Comparison of ENCODE assay signal across 8 cellular contexts in the genomic region with DNA sequence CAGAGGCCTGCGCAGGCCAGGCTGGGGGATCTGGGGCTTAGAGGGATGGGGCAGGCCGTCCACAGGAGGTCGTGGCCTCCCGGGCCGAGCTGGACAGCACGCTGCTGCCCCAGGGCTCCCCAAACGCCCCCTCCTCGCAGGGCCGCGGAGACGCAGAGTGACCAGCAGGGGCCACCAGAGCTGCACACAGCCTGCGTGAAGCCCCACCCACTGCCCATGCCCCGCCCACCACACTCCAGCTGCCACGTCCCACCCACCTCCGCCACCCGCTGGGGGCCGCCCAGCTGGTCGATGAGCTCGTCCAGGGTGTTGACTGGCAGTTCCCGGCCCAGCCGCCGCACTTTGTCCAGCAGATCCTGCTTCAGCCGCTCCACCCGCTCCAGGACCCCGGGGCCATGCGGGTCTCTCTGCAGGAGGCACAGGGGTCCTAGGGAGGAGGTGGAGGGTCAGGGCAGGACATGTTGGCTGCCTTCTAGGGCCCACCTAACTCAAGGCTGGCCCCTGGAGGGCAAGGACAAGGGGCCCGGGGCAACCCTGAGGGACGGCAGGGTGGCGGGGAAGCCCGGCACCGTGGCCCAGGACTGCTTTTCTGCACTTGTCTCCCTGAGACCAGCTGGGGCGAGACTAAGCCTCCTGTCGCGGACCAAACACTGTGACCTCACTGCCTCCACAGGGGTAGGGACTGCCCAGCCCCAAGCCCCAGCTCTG. TPM values are rescaled to one million over a fixed set of nuclear protein-coding genes. Genes with fewer than 3 reads are reported as not detected.
DNase-seq lines count a peak whose midpoint lies in the region; ATAC-seq and TF ChIP-seq lines count a peak whose summit lies in the region.

No MANE protein-coding gene starts in this region.

- no peak overlapping the region for H3K4me2 ChIP-seq in Karpas-422 (ENCODE audit: low read depth, low read length, poor library complexity, severe bottlenecking)

- no peak overlapping the region for H3K4me3 ChIP-seq in Karpas-422 (ENCODE audit: low read length)

- H3K27me3 ChIP-seq in Karpas-422 (ENCODE audit: low read length), result no peaks in the 10 kb centered on the region
- no peaks in the 10 kb centered on the region for H3K27me3 ChIP-seq in foreskin keratinocyte

- no peak overlapping the region for H3K9ac ChIP-seq in Karpas-422 (ENCODE audit: low read length)

- H4K20me1 ChIP-seq in Karpas-422 (ENCODE audit: insufficient read depth, low read depth, low read length), result peaks cover 5% of the 10 kb centered on the region; the same call in 1 of the 2 replicates

- no peaks in the 10 kb centered on the region for H3K9me2 ChIP-seq in Karpas-422 (replicated peaks; ENCODE audit: insufficient read depth, low read length)

- no peaks in the 10 kb centered on the region for H3K36me3 ChIP-seq in Karpas-422 (ENCODE audit: insufficient read depth, low read length)

- H3K27ac ChIP-seq in Karpas-422 (ENCODE audit: low read length) (no peak overlapping the region), foreskin keratinocyte (no peak overlapping the region)

- TF ChIP-seq CTCF in GM12874 (IDR thresholded peaks at IDR 0.05; ENCODE audit: insufficient read depth, low read depth, low read length) (peak; percentile 90), foreskin keratinocyte (conservative IDR thresholded peaks at IDR 0.05) (peak; percentile 85)

- no peak overlapping the region for H2AFZ ChIP-seq in Karpas-422 (ENCODE audit: low read length)

- ATAC-seq in foreskin keratinocyte (peak; percentile 56), GM18520 (IDR thresholded peaks at IDR 0.05; ENCODE audit: unreplicated experiment) (no peak)

- H3K9me3 ChIP-seq in Karpas-422 (ENCODE audit: low read length), result no peaks in the 10 kb centered on the region

- H3K4me1 ChIP-seq in Karpas-422 (ENCODE audit: low read length) (peaks cover 3% of the 10 kb centered on the region; the same call in 1 of the 2 replicates), foreskin keratinocyte (no peaks in the 10 kb centered on the region)

- no peaks in the 10 kb centered on the region for H3K79me2 ChIP-seq in Karpas-422 (ENCODE audit: low read length)

- DNase-seq in Karpas-422 (peak; percentile 94), SHP77 (lab: John Stamatoyannopoulos, UW) (peak; percentile 84 to 85), foreskin keratinocyte (peak in 1 of 2 donors; percentile 58), nucleus accumbens (lab: John Stamatoyannopoulos, UW) (peak in 55 of 56 donors; percentile 38 to 96 (median 88)), stromal cell of bone marrow (ENCODE audit: low read depth) (peak; percentile 78)
- DNase-seq in activated naive CD4-positive, alpha-beta T cell (lab: John Stamatoyannopoulos, UW), result peak; percentile 35 to 80 (median 64)

RNA-seq across cellular contexts. Expression of gene GPX4, which starts 9.6 kb away (rescaled TPM):
- 286 and 423 TPM in 2 replicates for total RNA-seq in Karpas-422 (2014; rRNA removed; shearing (Covaris generic); ENCODE audit: low replicate concordance)
- total RNA-seq in foreskin keratinocyte, result 237 and 247 TPM in 2 replicates
- polyA plus RNA-seq in foreskin keratinocyte, result 377 and 403 TPM in 2 replicates

RNA-seq across cellular contexts. Expression of gene POLR2E, which starts 18.3 kb away (rescaled TPM):
- total RNA-seq in Karpas-422 (2014; rRNA removed; shearing (Covaris generic); ENCODE audit: low replicate concordance), result 117 and 222 TPM in 2 replicates
- total RNA-seq in foreskin keratinocyte, result 148 and 163 TPM in 2 replicates
- polyA plus RNA-seq in foreskin keratinocyte, result 313 and 314 TPM in 2 replicates

RNA-seq across cellular contexts. Expression of gene ARHGAP45, which starts 46.5 kb away (rescaled TPM):
- 31.5 and 114 TPM in 2 replicates for total RNA-seq in Karpas-422 (2014; rRNA removed; shearing (Covaris generic); ENCODE audit: low replicate concordance)
- 4.5 and 5.5 TPM in 2 replicates for total RNA-seq in foreskin keratinocyte
- 4.0 and 4.6 TPM in 2 replicates for polyA plus RNA-seq in foreskin keratinocyte
